ENCODE assay signal across 15 cellular contexts in the genomic region with DNA sequence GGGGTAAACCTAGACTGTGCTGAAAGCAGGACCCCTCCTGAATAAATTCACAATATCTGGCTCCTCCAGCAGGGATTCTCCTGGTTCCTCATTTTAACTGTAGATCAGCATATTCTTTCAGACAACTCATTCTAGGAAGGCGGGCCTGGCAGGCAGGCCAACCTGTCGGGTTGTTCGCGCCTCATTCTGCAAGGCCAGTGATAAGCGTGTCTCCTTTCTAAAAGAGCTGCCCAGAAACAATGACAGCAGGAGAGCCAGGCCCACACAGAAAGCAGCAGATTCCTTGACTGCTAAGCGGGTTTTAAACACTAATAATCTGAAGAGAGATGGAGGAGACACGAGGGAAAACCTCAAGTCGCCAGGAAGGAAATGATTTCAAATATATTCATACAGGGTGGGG.
DNase-seq lines count a peak whose midpoint lies in the region; ATAC-seq, FAIRE-seq and TF ChIP-seq lines count a peak whose summit lies in the region.
"Had no signal": no experiment of that assay in that cellular context is flagged by ENCODE, and none has a peak within 500 bp of the region (broad histone marks: within the 10 kb centered on the region; RNA-seq: fewer than 3 reads in every experiment).

No MANE protein-coding gene starts in this region.

- H3K4me2 ChIP-seq in DND-41 (ENCODE audit: insufficient read depth, low read length) (no peak overlapping the region), neuronal stem cell (ENCODE audit: insufficient read depth, low read length, poor library complexity, severe bottlenecking) (no peak overlapping the region), HepG2 (ENCODE audit: low read depth, low read length) (no peak overlapping the region)

- no peak overlapping the region for H3K4ac ChIP-seq in neuronal stem cell (ENCODE audit: low read length)

- 45 to 51% methylated on average over 3 to 8 of the region's 8 CpGs for WGBS in gastroesophageal sphincter (ENCODE audit: low coverage in 1 of 2), 2 donors
- WGBS in neuronal stem cell (ENCODE audit: extremely low coverage in 2 of 2, insufficient read length in 2 of 2, insufficient replicate concordance in 1 of 2), 2 donors, result no CpG with 5 or more reads among the region's 8 CpGs
- WGBS in HepG2 (ENCODE audit: low lambda C conversion rate), result 17% methylated on average over 8 of the region's 8 CpGs

- TF ChIP-seq CTCF in DND-41 (IDR thresholded peaks at IDR 0.05; ENCODE audit: borderline replicate concordance, extremely low read depth, low read length, poor library complexity, severe bottlenecking) (no peak), gastroesophageal sphincter (IDR thresholded peaks at IDR 0.05) (no peak), foreskin fibroblast (IDR thresholded peaks at IDR 0.05; ENCODE audit: low read depth, low read length) (no peak), HepG2 (CRISPR knock-in tag; IDR thresholded peaks at IDR 0.05) (no peak)

- peaks cover 7% of the 10 kb centered on the region; the same call in 1 of the 2 replicates for H3K36me3 ChIP-seq in DND-41 (ENCODE audit: insufficient read depth, low read length)
- H3K36me3 ChIP-seq in gastroesophageal sphincter, result no peaks in the 10 kb centered on the region
- H3K36me3 ChIP-seq in neuronal stem cell (replicated peaks in 1 of 2; ENCODE audit: control insufficient read depth in 2 of 2, insufficient read depth in 2 of 2, low read length in 2 of 2), result peaks cover 0 to 5% of the 10 kb centered on the region in 2 donors
- no peaks in the 10 kb centered on the region for H3K36me3 ChIP-seq in HepG2 (replicated peaks in 1 of 2; ENCODE audit: control insufficient read depth in 1 of 2, insufficient read depth in 2 of 2, low read length in 2 of 2)
- H3K36me3 ChIP-seq: upper lobe of right lung had no signal

- H2BK120ac ChIP-seq in neuronal stem cell (ENCODE audit: low read depth, low read length), result no peak overlapping the region

- no peak for FAIRE-seq in HepG2 (lab: Jason Lieb, UNC)

- no peak overlapping the region for H3K23ac ChIP-seq in neuronal stem cell (ENCODE audit: low read depth, low read length, poor library complexity)

- H3K79me2 ChIP-seq in DND-41 (ENCODE audit: insufficient read depth, low read length), result no peaks in the 10 kb centered on the region
- H3K79me2 ChIP-seq in HepG2 (ENCODE audit: insufficient read depth, low read length), result no peaks in the 10 kb centered on the region

- no peak overlapping the region for H3K18ac ChIP-seq in neuronal stem cell (ENCODE audit: low read length)

- ATAC-seq in DND-41 (ENCODE audit: insufficient read depth, low read depth), result no peak
- ATAC-seq in gastroesophageal sphincter, result peak; percentile 36
- ATAC-seq in HG02678 (IDR thresholded peaks at IDR 0.05; ENCODE audit: unreplicated experiment), result no peak
- no peak for ATAC-seq in HepG2
- ATAC-seq: stimulated activated memory B cell treated with anti-CD40 and anti-IgM and Interleukin-4, amounts not matched to agents 10 μg/mL and 1 μg/mL and 100 μg/mL, for 72 hours; upper lobe of right lung had no signal

- no peak for TF ChIP-seq RAD21 in HepG2 (CRISPR knock-in tag; IDR thresholded peaks at IDR 0.05)

- intact Hi-C loops in HepG2 (cut with micrococcal nuclease; ENCODE audit: unreplicated experiment), result no loop called here

- no peak overlapping the region for H3K14ac ChIP-seq in neuronal stem cell (ENCODE audit: low read length)

- H3K27me3 ChIP-seq in DND-41 (ENCODE audit: insufficient read depth, low read length, poor library complexity), result no peaks in the 10 kb centered on the region
- no peaks in the 10 kb centered on the region for H3K27me3 ChIP-seq in gastroesophageal sphincter
- no peaks in the 10 kb centered on the region for H3K27me3 ChIP-seq in neuronal stem cell (ENCODE audit: control insufficient read depth in 3 of 3, insufficient read depth in 3 of 3, low read depth in 1 of 3, low read length in 3 of 3)
- peaks cover 2 to 23% of the 10 kb centered on the region in 2 experiments; a peak in 4 of 5 replicates for H3K27me3 ChIP-seq in HepG2 (ENCODE audit: control insufficient read depth in 1 of 2, insufficient read depth in 2 of 2, low read length in 2 of 2)
- H3K27me3 ChIP-seq: upper lobe of right lung had no signal

- POLR2A ChIA-PET in HepG2 (lab: Yijun Ruan, JAX), result no interaction called here

- peak overlapping the region; percentile 66 for H3K27ac ChIP-seq in DND-41 (ENCODE audit: low read length)
- peak overlapping the region in 1 of 4 donors; percentile 33 for H3K27ac ChIP-seq in gastroesophageal sphincter
- H3K27ac ChIP-seq in neuronal stem cell (replicated peaks; ENCODE audit: low read length), result no peak overlapping the region
- no peak overlapping the region for H3K27ac ChIP-seq in HepG2 (ENCODE audit: extremely low read length, insufficient read depth, low read length)
- H3K27ac ChIP-seq: upper lobe of right lung had no signal

- no peak overlapping the region for H4K91ac ChIP-seq in neuronal stem cell (ENCODE audit: low read depth, low read length, poor library complexity)

- H3K9ac ChIP-seq in DND-41 (ENCODE audit: low read depth, low read length) (no peak overlapping the region), neuronal stem cell (ENCODE audit: low read depth, low read length, poor library complexity) (no peak overlapping the region), HepG2 (ENCODE audit: insufficient read depth, low read depth, low read length) (no peak overlapping the region)

- H3K4me3 ChIP-seq in DND-41 (ENCODE audit: low read depth in 1 of 2, low read length in 2 of 2) (no peak overlapping the region), gastroesophageal sphincter (no peak overlapping the region), neuronal stem cell (ENCODE audit: low read length in 2 of 2) (no peak overlapping the region), foreskin fibroblast (ENCODE audit: low read depth in 1 of 2, low read length in 2 of 2) (no peak overlapping the region), HepG2 (replicated peaks in 1 of 3; ENCODE audit: insufficient read depth in 1 of 3, low read depth in 2 of 3, low read length in 3 of 3) (no peak overlapping the region)
- H3K4me3 ChIP-seq: lung, upper lobe of right lung had no signal

- H4K20me1 ChIP-seq in DND-41 (ENCODE audit: insufficient read depth, low read length) (no peaks in the 10 kb centered on the region), HepG2 (ENCODE audit: insufficient read depth, low read length) (no peaks in the 10 kb centered on the region)

- TF ChIP-seq POLR2A in gastroesophageal sphincter (IDR thresholded peaks at IDR 0.05) (no peak), HepG2 (IDR thresholded peaks at IDR 0.05; ENCODE audit: insufficient read depth in 1 of 2, low read depth in 2 of 2, low read length in 2 of 2) (no peak)

- H2BK5ac ChIP-seq in neuronal stem cell (ENCODE audit: low read length), result no peak overlapping the region

- no peak overlapping the region for H2BK15ac ChIP-seq in neuronal stem cell (ENCODE audit: low read length)

- no TSS peak for BruUV-seq in HepG2 (replicated peaks; lab: Mats Ljungman, UMichigan)

- H3K79me1 ChIP-seq in neuronal stem cell (ENCODE audit: low read depth, low read length), result no peaks in the 10 kb centered on the region

- H2AFZ ChIP-seq in DND-41 (ENCODE audit: low read depth, low read length), result no peak overlapping the region
- peak overlapping the region; percentile 44 for H2AFZ ChIP-seq in neuronal stem cell (ENCODE audit: low read length)
- no peak overlapping the region for H2AFZ ChIP-seq in HepG2 (ENCODE audit: low read length)

- TF ChIP-seq EP300 in gastroesophageal sphincter (IDR thresholded peaks at IDR 0.05) (no peak), HepG2 (IDR thresholded peaks at IDR 0.05; ENCODE audit: low read depth in 2 of 2, low read length in 2 of 2) (no peak), HepG2 (CRISPR knock-in tag; IDR thresholded peaks at IDR 0.05; ENCODE audit: borderline replicate concordance) (no peak)

- H3K4me1 ChIP-seq in DND-41 (ENCODE audit: insufficient read depth, low read length) (peaks cover 60% of the 10 kb centered on the region), gastroesophageal sphincter (peaks cover 0 to 15% (median 0%) of the 10 kb centered on the region in 3 donors), neuronal stem cell (ENCODE audit: control insufficient read depth in 2 of 2, insufficient read depth in 1 of 2, low read depth in 1 of 2, low read length in 2 of 2) (peaks cover 11 to 12% of the 10 kb centered on the region in 2 donors), HepG2 (ENCODE audit: insufficient read depth, low read length) (no peaks in the 10 kb centered on the region)
- H3K4me1 ChIP-seq: upper lobe of right lung had no signal

- H3K9me3 ChIP-seq in DND-41 (ENCODE audit: insufficient read depth, low read length, severe bottlenecking) (no peaks in the 10 kb centered on the region), gastroesophageal sphincter (no peaks in the 10 kb centered on the region), neuronal stem cell (replicated peaks in 1 of 2; ENCODE audit: control insufficient read depth in 2 of 2, insufficient read depth in 1 of 2, low read depth in 1 of 2, low read length in 2 of 2) (no peaks in the 10 kb centered on the region), HepG2 (ENCODE audit: low read length) (no peaks in the 10 kb centered on the region)
- H3K9me3 ChIP-seq: upper lobe of right lung had no signal

- in situ Hi-C loops in HepG2 (cut with HindIII; ENCODE audit: extremely low pct_ligation_motif_present, low pct_unique_long_range_greater_than_20kb), result no loop called here

- no peak for DNase-seq in DND-41
- peak; percentile 25 for DNase-seq in UCSD-AML1 (lab: John Stamatoyannopoulos, UW; ENCODE audit: unreplicated experiment)
- DNase-seq in neuronal stem cell (ENCODE audit: low spot score), result peak; percentile 27
- no peak for DNase-seq in T-helper 2 cell
- DNase-seq in foreskin fibroblast, result no peak
- no peak for DNase-seq in HepG2 (ENCODE audit: low spot score)
- DNase-seq: activated CD4-positive, alpha-beta T cell treated with anti-CD3 and anti-CD28 coated beads, Interleukin-2, amount 10 ng/mL, durations not matched to agents 24 days and 14 days; activated T-cell treated with anti-CD3 and anti-CD28 coated beads, Interleukin-2, amount 50 U/mL, for 24 hours; NCI-H2081; NCI-H526; upper lobe of right lung had no signal

- CTCF ChIA-PET in HepG2 (lab: Yijun Ruan, JAX; ENCODE audit: low intra/inter-chr PET ratio, low total read pairs), result no interaction called here

- H2BK12ac ChIP-seq in neuronal stem cell (ENCODE audit: low read length), result no peak overlapping the region

- no peak overlapping the region for H2AK5ac ChIP-seq in neuronal stem cell (ENCODE audit: low read depth, low read length)

- no peak overlapping the region for H4K8ac ChIP-seq in neuronal stem cell (ENCODE audit: low read depth, low read length)

TF ChIP-seq in HepG2, 621 proteins besides CTCF, POLR2A, EP300 and RAD21 (continues in another document):
- TF ChIP-seq ZFYVE20 (CRISPR knock-in tag; IDR thresholded peaks at IDR 0.05; ENCODE audit: borderline replicate concordance, low read depth), result no peak
- TF ChIP-seq BRD4 (CRISPR knock-in tag; IDR thresholded peaks at IDR 0.05), result no peak
- TF ChIP-seq ZNF382 (CRISPR knock-in tag; IDR thresholded peaks at IDR 0.05; ENCODE audit: borderline replicate concordance), result no peak
- TF ChIP-seq ZZZ3 (CRISPR knock-in tag; IDR thresholded peaks at IDR 0.05; ENCODE audit: borderline replicate concordance), result no peak
- no peak for TF ChIP-seq TRIM24 (CRISPR knock-in tag; IDR thresholded peaks at IDR 0.05)

Comparison
In these comparisons a context has a peak if more than half of its experiments do, and no peak if none do; other contexts are left out.
1. DNase-seq: peak in UCSD-AML1 (single experiment) and neuronal stem cell (single experiment); none in DND-41 (single experiment), T-helper 2 cell (0 of 5), foreskin fibroblast (0 of 2) and HepG2 (single experiment).